Comparison of ENCODE assay signal across 10 cellular contexts in genomic region chr2:24122-24521, GRCh38. TPM values are rescaled to one million over a fixed set of nuclear protein-coding genes. Genes with fewer than 3 reads are reported as not detected.
A peak's percentile ranks its signal among the peaks of the same experiment; 100 is the strongest.
DNase-seq lines count a peak whose midpoint lies in the region; ATAC-seq, FAIRE-seq and TF ChIP-seq lines count a peak whose summit lies in the region.
"Had no signal": no experiment of that assay in that cellular context is flagged by ENCODE, and none has a peak within 500 bp of the region (broad histone marks: within the 10 kb centered on the region; RNA-seq: fewer than 3 reads in every experiment).

No MANE protein-coding gene starts in this region.

- H3F3A ChIP-seq in Loucy (ENCODE audit: low read depth) = no peaks in the 10 kb centered on the region

- DNase-seq in activated T-cell treated with anti-CD3 and anti-CD28 coated beads, Interleukin-2, amount 50 U/mL, for 4 hours = no peak
- no peak for DNase-seq in activated T-cell treated with anti-CD3 and anti-CD28 coated beads, Interleukin-2, amount 50 U/mL, for 48 hours
- DNase-seq in pancreas (peak in 3 of 6 donors; percentile 44 to 57 (median 52)), WERI-Rb-1 (no peak), posterior cingulate gyrus (no peak), adrenal gland (no peak)

- no peaks in the 10 kb centered on the region for H3K27me3 Mint-ChIP-seq in activated T-cell treated with anti-CD3 and anti-CD28 coated beads, Interleukin-2, amount 50 U/mL, for 4 hours (ENCODE audit: low read depth)

- H3K4me1 ChIP-seq in Loucy (ENCODE audit: insufficient read depth, low read length, poor library complexity, severe bottlenecking) = peaks cover 46% of the 10 kb centered on the region
- peaks cover 25 to 47% (median 46%) of the 10 kb centered on the region in 3 donors for H3K4me1 ChIP-seq in pancreas
- H3K4me1 ChIP-seq in adrenal gland (replicated peaks in 1 of 2) = no peaks in the 10 kb centered on the region

- peak overlapping the region; percentile 64 for H2AFZ ChIP-seq in Loucy (ENCODE audit: low read length)

- no peaks in the 10 kb centered on the region for H3K79me2 ChIP-seq in Loucy (ENCODE audit: insufficient read depth, low read length)

- peak; percentile 43 to 55 for ATAC-seq in activated T-cell treated with anti-CD3 and anti-CD28 coated beads, Interleukin-2, amount 50 U/mL, for 4 hours
- ATAC-seq in HG02678 (IDR thresholded peaks at IDR 0.05; ENCODE audit: unreplicated experiment) (peak; percentile 95), pancreas (peak; percentile 42 to 79 (median 78))
- ATAC-seq: Panc1 had no signal

- H4K20me1 ChIP-seq in Loucy (ENCODE audit: insufficient read depth, low read length, poor library complexity, severe bottlenecking) = no peaks in the 10 kb centered on the region

- H3K36me3 ChIP-seq in Loucy (ENCODE audit: insufficient read depth, low read length) = no peaks in the 10 kb centered on the region
- no peaks in the 10 kb centered on the region for H3K36me3 ChIP-seq in pancreas
- H3K36me3 ChIP-seq in WERI-Rb-1 = no peaks in the 10 kb centered on the region
- H3K36me3 ChIP-seq in adrenal gland (replicated peaks in 1 of 2) = no peaks in the 10 kb centered on the region

- peak overlapping the region; percentile 48 for H3K9ac ChIP-seq in Loucy (ENCODE audit: low read depth, low read length, poor library complexity, severe bottlenecking)

- TF ChIP-seq CTCF in Loucy (conservative IDR thresholded peaks at IDR 0.05; ENCODE audit: low read length) (no peak), pancreas (IDR thresholded peaks at IDR 0.05) (no peak), WERI-Rb-1 (IDR thresholded peaks at IDR 0.05; ENCODE audit: low read depth, low read length) (no peak), adrenal gland (IDR thresholded peaks at IDR 0.05) (no peak)

- H3K9me2 ChIP-seq in Loucy (replicated peaks; ENCODE audit: low read depth, low read length) = no peaks in the 10 kb centered on the region

- H3K4me1 Mint-ChIP-seq in activated T-cell treated with anti-CD3 and anti-CD28 coated beads, Interleukin-2, amount 50 U/mL, for 4 hours (ENCODE audit: low read depth) = peaks cover 27% of the 10 kb centered on the region

- no peaks in the 10 kb centered on the region for H3K9me3 ChIP-seq in Loucy (ENCODE audit: insufficient read depth, low read depth, low read length)
- H3K9me3 ChIP-seq in pancreas = no peaks in the 10 kb centered on the region
- H3K9me3 ChIP-seq in WERI-Rb-1 (ENCODE audit: severe bottlenecking) = no peaks in the 10 kb centered on the region
- no peaks in the 10 kb centered on the region for H3K9me3 ChIP-seq in adrenal gland (replicated peaks in 1 of 3)

- H3K36me3 Mint-ChIP-seq in activated T-cell treated with anti-CD3 and anti-CD28 coated beads, Interleukin-2, amount 50 U/mL, for 4 hours (ENCODE audit: insufficient read depth) = no peaks in the 10 kb centered on the region

- H3K27me3 ChIP-seq in Loucy (ENCODE audit: insufficient read depth, low read length, poor library complexity, severe bottlenecking) = no peaks in the 10 kb centered on the region
- no peaks in the 10 kb centered on the region for H3K27me3 ChIP-seq in pancreas
- no peaks in the 10 kb centered on the region for H3K27me3 ChIP-seq in WERI-Rb-1 (ENCODE audit: insufficient read depth, low read depth, severe bottlenecking)
- no peaks in the 10 kb centered on the region for H3K27me3 ChIP-seq in adrenal gland

- H3K27ac ChIP-seq in pancreas (peak overlapping the region; percentile 32 to 81 (median 62)), WERI-Rb-1 (no peak overlapping the region), adrenal gland (no peak overlapping the region)

- intact Hi-C loops in pancreas (cut with DNase I) = no loop called here
- intact Hi-C loops in posterior cingulate gyrus (cut with DNase I) = no loop called here
- intact Hi-C loops in adrenal gland (cut with DNase I) = no loop called here

- H3K4me3 ChIP-seq in Loucy (ENCODE audit: low read length, poor library complexity, severe bottlenecking) = peak overlapping the region; percentile 42
- H3K4me3 ChIP-seq in pancreas = peak overlapping the region in 1 of 4 donors; percentile 15
- no peak overlapping the region for H3K4me3 ChIP-seq in WERI-Rb-1 (ENCODE audit: low read depth, low read length)
- no peak overlapping the region for H3K4me3 ChIP-seq in adrenal gland

- peak overlapping the region; percentile 63 for H3K4me2 ChIP-seq in Loucy (ENCODE audit: low read depth, low read length, poor library complexity, severe bottlenecking)

- H3K9me3 Mint-ChIP-seq in activated T-cell treated with anti-CD3 and anti-CD28 coated beads, Interleukin-2, amount 50 U/mL, for 4 hours = no peaks in the 10 kb centered on the region

- TF ChIP-seq POLR2A in adrenal gland (IDR thresholded peaks at IDR 0.05) = no peak

- no peak overlapping the region for H3K4me3 Mint-ChIP-seq in activated T-cell treated with anti-CD3 and anti-CD28 coated beads, Interleukin-2, amount 50 U/mL, for 4 hours

- no peak for FAIRE-seq in pancreas (lab: Jason Lieb, UNC)

RNA-seq across cellular contexts. Expression of gene FAM110C, which starts 22.2 kb away (rescaled TPM):
- under 1 TPM; 0.20 to 0.40 (median 0.24) TPM for total RNA-seq in activated T-cell treated with anti-CD3 and anti-CD28 coated beads, Interleukin-2, amount 50 U/mL, for 4 hours
- 10 to 100 TPM in 5 of 6 donors, 1 to 10 TPM in 1; 6.9 to 13.3 (median 10.3) TPM for total RNA-seq in pancreas
- polyA plus RNA-seq in pancreas = 10 to 100 TPM; 11.6 to 22.4 TPM
- total RNA-seq in adrenal gland = 1 to 10 TPM; 2.5 to 8.7 (median 7.6) TPM
- 1 to 10 TPM; 2.4 to 5.7 (median 3.9) TPM for polyA plus RNA-seq in adrenal gland
- total RNA-seq: osteoblast had no signal

Comparison
In these comparisons a context has a peak if more than half of its experiments do, and no peak if none do; other contexts are left out.
1. H3K27ac ChIP-seq: peak in pancreas (4 of 4); none in WERI-Rb-1 (single experiment) and adrenal gland (0 of 5).
2. Peak in every context shown above with its lines, with median percentiles within 50 percentile points of each other: ATAC-seq.